6 cellular contexts compared by ENCODE assay signal in the genomic region with DNA sequence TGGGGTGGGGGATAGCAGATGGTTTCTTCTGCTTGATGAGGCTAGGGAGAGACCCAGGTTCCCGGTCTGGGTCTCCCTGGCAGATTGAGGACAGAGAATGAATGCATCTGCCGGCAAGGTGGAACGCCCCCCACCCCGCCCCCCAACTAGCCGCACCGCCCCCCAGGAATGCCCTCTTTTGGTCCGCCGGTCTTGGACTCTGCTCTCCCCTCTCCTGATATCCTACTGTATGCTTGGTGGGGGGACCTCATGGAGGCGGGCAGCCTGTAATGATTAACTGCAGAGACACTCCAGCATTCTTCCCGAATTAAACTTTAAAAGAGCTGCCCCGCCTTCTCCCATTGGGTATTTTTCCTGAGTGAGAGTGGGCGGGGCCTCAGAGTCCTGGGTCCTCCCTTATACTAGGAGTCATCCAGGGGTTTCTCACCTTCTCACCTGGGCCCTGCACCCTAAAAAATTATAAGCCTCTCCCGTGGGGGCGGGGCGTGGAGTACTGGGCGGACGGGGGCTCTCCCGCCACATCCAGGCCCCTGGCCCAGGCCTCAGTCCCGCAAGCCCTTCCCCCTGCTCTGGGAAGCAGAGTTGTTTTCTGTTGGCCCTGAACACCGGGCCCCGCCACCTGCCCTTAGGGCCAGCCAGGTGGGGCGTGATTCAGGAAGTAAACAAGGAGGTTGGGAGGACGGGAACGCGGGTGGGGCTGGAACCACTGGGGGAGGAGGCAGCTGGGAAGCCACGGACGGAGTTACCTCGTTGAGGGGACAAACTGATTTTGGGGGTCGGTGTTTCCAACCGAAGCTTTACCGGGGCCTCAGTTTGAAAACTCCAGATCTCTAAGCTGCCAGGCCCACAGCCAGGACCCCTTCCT. TPM values are rescaled to one million over a fixed set of nuclear protein-coding genes. Genes with fewer than 3 reads are reported as not detected.
DNase-seq lines count a peak whose midpoint lies in the region; TF ChIP-seq lines count a peak whose summit lies in the region.

No MANE protein-coding gene starts in this region.

- POLR2A ChIA-PET in HEK293T (lab: Yijun Ruan, JAX), result interaction anchor here (0.7 kb wide), 1 partner anchor 10 kb away, joined by 3 read pairs; no protein-coding TSS in a partner anchor

- peak overlapping the region; percentile 82 for H3K4me3 Mint-ChIP-seq in progenitor cell of endocrine pancreas (ENCODE audit: low read depth)

- DNase-seq in NCI-H1436 treated with DMSO at 0.1 percent for 48 hours (lab: John Stamatoyannopoulos, UW) (peak; percentile 14), cerebellar cortex (ENCODE audit: low spot score) (peak; percentile 61), progenitor cell of endocrine pancreas (ENCODE audit: low spot score, unreplicated experiment) (peak; percentile 48), HEK293T (ENCODE audit: extremely low spot score) (no peak), DMS114 treated with DMSO at 0.1 percent for 48 hours (lab: John Stamatoyannopoulos, UW; ENCODE audit: unreplicated experiment) (no peak), GM13977 (ENCODE audit: low spot score) (no peak)

- CTCF ChIA-PET in HEK293T (lab: Yijun Ruan, JAX), result interaction anchor here (1.1 kb wide), 1 partner anchor 9 kb away, joined by 6 read pairs; the partner anchor contains the start of gene MIEN1

- TF ChIP-seq CTCF in progenitor cell of endocrine pancreas (IDR thresholded peaks at IDR 0.05; ENCODE audit: unreplicated experiment), result no peak
- TF ChIP-seq CTCF in GM13977 (IDR thresholded peaks at IDR 0.05; ENCODE audit: extremely low read depth, insufficient read depth, missing control alignments), result no peak

- in situ Hi-C loops in GM13977 (cut with MboI; ENCODE audit: low pct_unique_long_range_greater_than_20kb, low sequenced_read_pairs, unreplicated experiment), result no loop called here

- peak overlapping the region; percentile 86 for H3K27ac Mint-ChIP-seq in progenitor cell of endocrine pancreas

- peaks cover 13% of the 10 kb centered on the region for H3K27me3 Mint-ChIP-seq in progenitor cell of endocrine pancreas

- no peaks in the 10 kb centered on the region for H3K9me3 Mint-ChIP-seq in progenitor cell of endocrine pancreas (ENCODE audit: low read depth)

- H3K4me1 Mint-ChIP-seq in progenitor cell of endocrine pancreas (ENCODE audit: low read depth), result peaks cover 38% of the 10 kb centered on the region

- H3K36me3 Mint-ChIP-seq in progenitor cell of endocrine pancreas (ENCODE audit: insufficient read depth), result peaks cover 1% of the 10 kb centered on the region

TF ChIP-seq in HEK293T, 16 proteins besides CTCF, POLR2A, EP300 and RAD21:
- TF ChIP-seq CTBP1 (IDR thresholded peaks at IDR 0.05; ENCODE audit: borderline replicate concordance), result no peak
- TF ChIP-seq HDGF (IDR thresholded peaks at IDR 0.05; ENCODE audit: borderline replicate concordance), result no peak
- no peak for TF ChIP-seq NFRKB (IDR thresholded peaks at IDR 0.05)

RNA-seq across cellular contexts. Expression of gene GRB7, which starts 1.5 kb away (rescaled TPM):
- total RNA-seq in progenitor cell of endocrine pancreas, result 28.8 and 29.9 TPM in 2 replicates

RNA-seq across cellular contexts. Expression of gene MIEN1, which starts 8.9 kb away (rescaled TPM):
- 43.4 and 48.0 TPM in 2 replicates for total RNA-seq in progenitor cell of endocrine pancreas

RNA-seq across cellular contexts. Expression of gene ERBB2, which starts 39.4 kb away (rescaled TPM):
- 136 and 152 TPM in 2 replicates for total RNA-seq in progenitor cell of endocrine pancreas

RNA-seq across cellular contexts. Expression of gene PGAP3, which starts 51.4 kb away (rescaled TPM):
- 38.7 and 40.1 TPM in 2 replicates for total RNA-seq in progenitor cell of endocrine pancreas

Comparison
In these comparisons a context has a peak if more than half of its experiments do, and no peak if none do; other contexts are left out.
1. DNase-seq: peak in NCI-H1436 treated with DMSO at 0.1 percent for 48 hours (single experiment), cerebellar cortex (single experiment) and progenitor cell of endocrine pancreas (single experiment); none in HEK293T (single experiment), DMS114 treated with DMSO at 0.1 percent for 48 hours (single experiment) and GM13977 (single experiment).